ENCODE assay signal across 14 cellular contexts in genomic region chr10:101442456-101442800, GRCh38.
A peak's percentile ranks its signal among the peaks of the same experiment; 100 is the strongest.
DNase-seq lines count a peak whose midpoint lies in the region; ATAC-seq, FAIRE-seq and TF ChIP-seq lines count a peak whose summit lies in the region.
"Had no signal": no experiment of that assay in that cellular context is flagged by ENCODE, and none has a peak within 500 bp of the region (broad histone marks: within the 10 kb centered on the region; RNA-seq: fewer than 3 reads in every experiment).

No MANE protein-coding gene starts in this region.

- H3K9me3 ChIP-seq in CD8-positive, alpha-beta T cell (ENCODE audit: low read length), result no peaks in the 10 kb centered on the region
- H3K9me3 ChIP-seq in colonic mucosa, result no peaks in the 10 kb centered on the region
- H3K9me3 ChIP-seq: HAP-1 had no signal

- H3K27me3 Mint-ChIP-seq in CD8-positive, alpha-beta T cell (ENCODE audit: low read depth), result no peaks in the 10 kb centered on the region
- peaks cover 9% of the 10 kb centered on the region for H3K27me3 Mint-ChIP-seq in progenitor cell of endocrine pancreas
- no peaks in the 10 kb centered on the region for H3K27me3 Mint-ChIP-seq in activated T-cell treated with anti-CD3 and anti-CD28 coated beads, Interleukin-2, amount 50 U/mL, for 72 hours (ENCODE audit: low read depth)

- H3K9ac ChIP-seq in colonic mucosa (ENCODE audit: low read depth in 2 of 2, low read length in 2 of 2), result no peak overlapping the region
- H3K9ac ChIP-seq: GM23248 had no signal

- no peaks in the 10 kb centered on the region for H3K36me3 ChIP-seq in CD8-positive, alpha-beta T cell (ENCODE audit: insufficient read depth, low read length)
- H3K36me3 ChIP-seq in colonic mucosa, result no peaks in the 10 kb centered on the region
- H3K36me3 ChIP-seq: HAP-1 had no signal

- H3K4me3 Mint-ChIP-seq in CD8-positive, alpha-beta T cell, result no peak overlapping the region
- H3K4me3 Mint-ChIP-seq in progenitor cell of endocrine pancreas (ENCODE audit: low read depth), result no peak overlapping the region
- no peak overlapping the region for H3K4me3 Mint-ChIP-seq in activated T-cell treated with anti-CD3 and anti-CD28 coated beads, Interleukin-2, amount 50 U/mL, for 72 hours
- H3K4me3 Mint-ChIP-seq: CD14-positive monocyte had no signal

- H3K9me3 Mint-ChIP-seq in CD8-positive, alpha-beta T cell, result no peaks in the 10 kb centered on the region
- no peaks in the 10 kb centered on the region for H3K9me3 Mint-ChIP-seq in progenitor cell of endocrine pancreas (ENCODE audit: low read depth)
- no peaks in the 10 kb centered on the region for H3K9me3 Mint-ChIP-seq in activated T-cell treated with anti-CD3 and anti-CD28 coated beads, Interleukin-2, amount 50 U/mL, for 72 hours

- H3K36me3 Mint-ChIP-seq in CD8-positive, alpha-beta T cell, result no peaks in the 10 kb centered on the region
- no peaks in the 10 kb centered on the region for H3K36me3 Mint-ChIP-seq in progenitor cell of endocrine pancreas (ENCODE audit: insufficient read depth)
- H3K36me3 Mint-ChIP-seq in activated T-cell treated with anti-CD3 and anti-CD28 coated beads, Interleukin-2, amount 50 U/mL, for 72 hours (ENCODE audit: insufficient read depth in 2 of 2), result no peaks in the 10 kb centered on the region
- H3K36me3 Mint-ChIP-seq: CD14-positive monocyte had no signal

- H3K27me3 ChIP-seq in CD8-positive, alpha-beta T cell (ENCODE audit: insufficient read depth, low read length), result no peaks in the 10 kb centered on the region
- H3K27me3 ChIP-seq in colonic mucosa, result no peaks in the 10 kb centered on the region

- no peak overlapping the region for H3K27ac ChIP-seq in CD8-positive, alpha-beta T cell (ENCODE audit: low read depth, low read length)
- no peak overlapping the region for H3K27ac ChIP-seq in colonic mucosa
- H3K27ac ChIP-seq: GM23248, SK-N-MC had no signal

- POLR2A ChIA-PET in CD8-positive, alpha-beta T cell (lab: Charles Lee), result no interaction called here

- H3K4me1 Mint-ChIP-seq in CD8-positive, alpha-beta T cell (ENCODE audit: low read depth), result peaks cover 6% of the 10 kb centered on the region
- peaks cover 17% of the 10 kb centered on the region for H3K4me1 Mint-ChIP-seq in progenitor cell of endocrine pancreas (ENCODE audit: low read depth)
- no peaks in the 10 kb centered on the region for H3K4me1 Mint-ChIP-seq in activated T-cell treated with anti-CD3 and anti-CD28 coated beads, Interleukin-2, amount 50 U/mL, for 72 hours (ENCODE audit: low read depth)

- CTCF ChIA-PET in CD8-positive, alpha-beta T cell (lab: Charles Lee), result interaction anchor here (0.9 to 5.1 kb wide), 3 partner anchors 140 to 227 kb away, joined by 3 to 37 read pairs (median 6); no protein-coding TSS in a partner anchor

- H3K4me3 ChIP-seq in CD8-positive, alpha-beta T cell (ENCODE audit: low read depth, low read length), result no peak overlapping the region
- H3K4me3 ChIP-seq in colonic mucosa, result no peak overlapping the region
- H3K4me3 ChIP-seq: GM23248, HAP-1, SK-N-MC had no signal

- H3K27ac Mint-ChIP-seq in CD8-positive, alpha-beta T cell, result no peak overlapping the region
- H3K27ac Mint-ChIP-seq in progenitor cell of endocrine pancreas, result peak overlapping the region; percentile 12
- no peak overlapping the region for H3K27ac Mint-ChIP-seq in activated T-cell treated with anti-CD3 and anti-CD28 coated beads, Interleukin-2, amount 50 U/mL, for 72 hours
- H3K27ac Mint-ChIP-seq: CD14-positive monocyte had no signal

- no peaks in the 10 kb centered on the region for H3K4me1 ChIP-seq in CD8-positive, alpha-beta T cell (ENCODE audit: insufficient read depth, low read length)
- H3K4me1 ChIP-seq in colonic mucosa, result no peaks in the 10 kb centered on the region

- no peak for ATAC-seq in CD8-positive, alpha-beta T cell
- ATAC-seq in GM18873 (IDR thresholded peaks at IDR 0.05; ENCODE audit: low FRiP score, unreplicated experiment), result no peak
- no peak for ATAC-seq in activated T-cell treated with anti-CD3 and anti-CD28 coated beads, Interleukin-2, amount 50 U/mL, for 72 hours (replicated peaks in 1 of 2)

- no peak for DNase-seq in CD8-positive, alpha-beta T cell
- DNase-seq in RCC 7860 (ENCODE audit: low spot score) (no peak), colonic mucosa (no peak), progenitor cell of endocrine pancreas (ENCODE audit: low spot score, unreplicated experiment) (no peak), SIG-M5 treated with dmso at 0.1 percent for 504 hours (lab: John Stamatoyannopoulos, UW; ENCODE audit: unreplicated experiment) (no peak), head of caudate nucleus (no peak)
- no peak for DNase-seq in activated T-cell treated with anti-CD3 and anti-CD28 coated beads, Interleukin-2, amount 50 U/mL, for 72 hours
- DNase-seq: NCI-H2029 treated with DMSO at 0.1 percent for 48 hours, NCI-H2171 had no signal

- intact Hi-C loops in CD8-positive, alpha-beta T cell (cut with DNase I, micrococcal nuclease), result loop anchor here (1.0 to 2.0 kb wide), 3 partner anchors 170 to 228 kb away; no protein-coding TSS in a partner anchor
- intact Hi-C loops in colonic mucosa (cut with DNase I), result loop anchor here (5.0 to 10.0 kb wide), 4 partner anchors 122 to 230 kb away; no protein-coding TSS in a partner anchor
- intact Hi-C loops in head of caudate nucleus (cut with DNase I), result loop anchor here (10.0 kb wide), 1 partner anchor 158 kb away; no protein-coding TSS in a partner anchor

- TF ChIP-seq CTCF in CD8-positive, alpha-beta T cell (IDR thresholded peaks at IDR 0.05), result peak; percentile 11
- TF ChIP-seq CTCF in colonic mucosa (IDR thresholded peaks at IDR 0.05) (peak; percentile 2), progenitor cell of endocrine pancreas (IDR thresholded peaks at IDR 0.05; ENCODE audit: unreplicated experiment) (no peak)

- peak; percentile 76 for FAIRE-seq in RCC 7860 (lab: Jason Lieb, UNC)
